ENCODE assay signal across 8 cellular contexts in the genomic region with DNA sequence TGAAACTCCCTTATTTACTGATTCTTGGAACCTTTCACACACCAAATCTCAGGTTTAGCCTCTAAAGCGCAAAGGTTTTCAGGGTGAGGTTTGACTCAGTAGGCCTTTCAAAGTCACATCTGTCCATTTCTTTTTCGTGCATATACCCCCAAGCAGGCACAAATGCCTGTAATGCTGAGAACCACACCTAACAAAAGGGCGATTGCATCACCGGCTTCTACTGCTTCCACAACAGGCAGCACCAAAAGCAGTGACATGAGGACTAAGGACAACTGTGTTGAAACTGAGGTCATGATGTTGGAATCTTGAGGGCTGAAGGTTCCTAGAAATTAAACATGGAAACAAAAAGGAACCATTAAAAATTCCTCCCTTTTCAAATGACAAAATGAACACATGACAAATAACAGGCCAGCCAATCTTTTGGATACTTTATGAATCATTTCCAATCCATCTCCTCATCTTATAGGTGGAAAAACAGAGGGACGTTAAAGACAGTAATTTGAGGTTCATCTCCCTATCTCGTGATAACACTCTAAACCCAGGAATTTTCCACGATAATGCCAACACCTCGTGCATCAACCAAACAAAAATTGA. TPM values are rescaled to one million over a fixed set of nuclear protein-coding genes. Genes with fewer than 3 reads are reported as not detected.
DNase-seq lines count a peak whose midpoint lies in the region; ATAC-seq and TF ChIP-seq lines count a peak whose summit lies in the region.
"Not testable (repeated sequence)": the region's sequence is repeated elsewhere in the genome, so short reads cannot be mapped to it uniquely, and the experiment has no call there.

No MANE protein-coding gene starts in this region.

- H3K27me3 Mint-ChIP-seq in CD8-positive, alpha-beta T cell (ENCODE audit: low read depth); activated naive CD8-positive, alpha-beta T cell treated with anti-CD3 and anti-CD28 coated beads for 36 hours; immature natural killer cell (ENCODE audit: low read depth in 3 of 3): not testable (repeated sequence)

- not testable (repeated sequence) for TF ChIP-seq EP300 in ovary (IDR thresholded peaks at IDR 0.05); tibial nerve (IDR thresholded peaks at IDR 0.05)

- H3K4me3 Mint-ChIP-seq in CD8-positive, alpha-beta T cell: peak overlapping the region; percentile 47
- H3K4me3 Mint-ChIP-seq in activated naive CD8-positive, alpha-beta T cell treated with anti-CD3 and anti-CD28 coated beads for 36 hours: peak overlapping the region; percentile 86
- H3K4me3 Mint-ChIP-seq in immature natural killer cell: peak overlapping the region; percentile 42 to 100 (median 91)

- H3K9me3 Mint-ChIP-seq in CD8-positive, alpha-beta T cell; activated naive CD8-positive, alpha-beta T cell treated with anti-CD3 and anti-CD28 coated beads for 36 hours; immature natural killer cell: not testable (repeated sequence)

- not testable (repeated sequence) for H3K27ac ChIP-seq in CD8-positive, alpha-beta T cell (ENCODE audit: low read depth, low read length); SK-N-MC; ovary
- H3K27ac ChIP-seq in tibial nerve: peak overlapping the region in 2 of 4 donors; percentile 66 to 72

- DNase-seq in CD8-positive, alpha-beta T cell; Jurkat, Clone E6-1 (ENCODE audit: low read depth, low spot score); SK-N-MC (ENCODE audit: low read depth, low spot score); activated naive CD8-positive, alpha-beta T cell treated with anti-CD3 and anti-CD28 coated beads for 36 hours; epithelial cell of esophagus (ENCODE audit: low read depth); immature natural killer cell; ovary: not testable (repeated sequence)
- peak in 1 of 2 donors; percentile 16 for DNase-seq in tibial nerve (ENCODE audit: low spot score in 2 of 2)

- H3K4me3 ChIP-seq in CD8-positive, alpha-beta T cell (ENCODE audit: low read depth, low read length): not testable (repeated sequence)
- H3K4me3 ChIP-seq in Jurkat, Clone E6-1 (ENCODE audit: low read length): peak overlapping the region; percentile 63
- H3K4me3 ChIP-seq in SK-N-MC: peak overlapping the region; percentile 99
- peak overlapping the region; percentile 87 for H3K4me3 ChIP-seq in epithelial cell of esophagus (ENCODE audit: low read length)
- peak overlapping the region; percentile 48 for H3K4me3 ChIP-seq in ovary
- peak overlapping the region in 3 of 4 donors; percentile 44 to 72 (median 65) for H3K4me3 ChIP-seq in tibial nerve

- CTCF ChIA-PET in CD8-positive, alpha-beta T cell (lab: Charles Lee): not testable (repeated sequence)

- H3K9ac ChIP-seq in SK-N-MC (ENCODE audit: insufficient read length): peak overlapping the region; percentile 88

- intact Hi-C loops in CD8-positive, alpha-beta T cell (cut with DNase I, micrococcal nuclease): loop anchor here (5.0 to 10.0 kb wide), 2 partner anchors 1555 to 1807 kb away; a partner anchor contains a TSS
- intact Hi-C loops in ovary (cut with DNase I): not testable (repeated sequence)

- H3K4me1 Mint-ChIP-seq in CD8-positive, alpha-beta T cell (ENCODE audit: low read depth): peaks cover 21% of the 10 kb centered on the region
- peaks cover 22% of the 10 kb centered on the region for H3K4me1 Mint-ChIP-seq in activated naive CD8-positive, alpha-beta T cell treated with anti-CD3 and anti-CD28 coated beads for 36 hours
- H3K4me1 Mint-ChIP-seq in immature natural killer cell: peaks cover 19 to 24% of the 10 kb centered on the region in 2 donors

- not testable (repeated sequence) for H3K36me3 ChIP-seq in CD8-positive, alpha-beta T cell (ENCODE audit: insufficient read depth, low read length); ovary
- peaks cover 30% of the 10 kb centered on the region for H3K36me3 ChIP-seq in SK-N-MC (ENCODE audit: insufficient read depth, low read length)
- peaks cover 0 to 18% (median 0%) of the 10 kb centered on the region in 3 donors for H3K36me3 ChIP-seq in tibial nerve

- not testable (repeated sequence) for ATAC-seq in CD8-positive, alpha-beta T cell

- not testable (repeated sequence) for H3K27me3 ChIP-seq in CD8-positive, alpha-beta T cell (ENCODE audit: insufficient read depth, low read length); ovary; tibial nerve

- H3K36me3 Mint-ChIP-seq in CD8-positive, alpha-beta T cell: peaks cover 23% of the 10 kb centered on the region
- peaks cover 24% of the 10 kb centered on the region for H3K36me3 Mint-ChIP-seq in activated naive CD8-positive, alpha-beta T cell treated with anti-CD3 and anti-CD28 coated beads for 36 hours
- peaks cover 0 to 11% (median 7%) of the 10 kb centered on the region in 3 donors for H3K36me3 Mint-ChIP-seq in immature natural killer cell

- WGBS in ovary, 3 donors: 58 to 69% (median 67%) methylated on average over 8 of the region's 8 CpGs
- WGBS in tibial nerve, 2 donors: 69 to 79% methylated on average over 8 of the region's 8 CpGs

- not testable (repeated sequence) for H3K27ac Mint-ChIP-seq in CD8-positive, alpha-beta T cell
- peak overlapping the region; percentile 78 for H3K27ac Mint-ChIP-seq in activated naive CD8-positive, alpha-beta T cell treated with anti-CD3 and anti-CD28 coated beads for 36 hours
- peak overlapping the region in 1 of 6 donors; percentile 3 for H3K27ac Mint-ChIP-seq in immature natural killer cell

- not testable (repeated sequence) for H3K4me1 ChIP-seq in CD8-positive, alpha-beta T cell (ENCODE audit: insufficient read depth, low read length); ovary (ENCODE audit: insufficient read depth)
- peaks cover 0 to 15% (median 3%) of the 10 kb centered on the region in 4 donors for H3K4me1 ChIP-seq in tibial nerve

- TF ChIP-seq POLR2A in ovary (IDR thresholded peaks at IDR 0.05); tibial nerve (IDR thresholded peaks at IDR 0.05): not testable (repeated sequence)

- POLR2A ChIA-PET in CD8-positive, alpha-beta T cell (lab: Charles Lee): not testable (repeated sequence)

- not testable (repeated sequence) for TF ChIP-seq CTCF in CD8-positive, alpha-beta T cell (IDR thresholded peaks at IDR 0.05); epithelial cell of esophagus (IDR thresholded peaks at IDR 0.05; ENCODE audit: insufficient read depth, low read depth, low read length, missing control alignments); ovary (IDR thresholded peaks at IDR 0.05); tibial nerve (IDR thresholded peaks at IDR 0.05)

- not testable (repeated sequence) for H3K9me3 ChIP-seq in CD8-positive, alpha-beta T cell (ENCODE audit: low read length); SK-N-MC (ENCODE audit: low read depth, low read length); ovary; tibial nerve

RNA-seq across cellular contexts. Expression of a gene that starts 1.0 kb away (rescaled TPM):
- 1 to 10 TPM; 3.5 to 4.8 TPM for total RNA-seq in CD8-positive, alpha-beta T cell
- 30.7 TPM for polyA plus RNA-seq in Jurkat, Clone E6-1 (2012; ENCODE audit: insufficient read depth, insufficient read length)
- 10 to 100 TPM; 51.4 to 55.5 TPM for total RNA-seq in activated naive CD8-positive, alpha-beta T cell treated with anti-CD3 and anti-CD28 coated beads for 36 hours
- polyA plus RNA-seq in immature natural killer cell: 10 to 100 TPM; 30.7 to 43.2 (median 34.9) TPM
- 10 to 100 TPM; 19.1 to 30.8 (median 26.3) TPM for total RNA-seq in ovary
- polyA plus RNA-seq in ovary: 10 to 100 TPM; 32.8 to 47.7 TPM
- total RNA-seq in tibial nerve: 10 to 100 TPM; 17.8 to 42.4 (median 25.0) TPM

RNA-seq across cellular contexts. Expression of a gene that starts 30.8 kb away (rescaled TPM):
- total RNA-seq in CD8-positive, alpha-beta T cell: not detected
- 0.39 TPM for polyA plus RNA-seq in Jurkat, Clone E6-1 (2012; ENCODE audit: insufficient read depth, insufficient read length)
- under 1 TPM in 1 of 2 experiments, not detected in 1; 0.16 TPM for total RNA-seq in activated naive CD8-positive, alpha-beta T cell treated with anti-CD3 and anti-CD28 coated beads for 36 hours
- polyA plus RNA-seq in immature natural killer cell (not detected), ovary (under 1 TPM; 0.13 to 0.98 TPM)
- total RNA-seq in ovary (1 to 10 TPM in 1 of 7 donors, under 1 TPM in 5, not detected in 1; 0.08 to 1.1 (median 0.38) TPM), tibial nerve (1 to 10 TPM in 1 of 4 donors, under 1 TPM in 1, not detected in 2; 0.90 to 2.8 TPM)
